ENCODE assay signal across 8 cellular contexts in the genomic region with DNA sequence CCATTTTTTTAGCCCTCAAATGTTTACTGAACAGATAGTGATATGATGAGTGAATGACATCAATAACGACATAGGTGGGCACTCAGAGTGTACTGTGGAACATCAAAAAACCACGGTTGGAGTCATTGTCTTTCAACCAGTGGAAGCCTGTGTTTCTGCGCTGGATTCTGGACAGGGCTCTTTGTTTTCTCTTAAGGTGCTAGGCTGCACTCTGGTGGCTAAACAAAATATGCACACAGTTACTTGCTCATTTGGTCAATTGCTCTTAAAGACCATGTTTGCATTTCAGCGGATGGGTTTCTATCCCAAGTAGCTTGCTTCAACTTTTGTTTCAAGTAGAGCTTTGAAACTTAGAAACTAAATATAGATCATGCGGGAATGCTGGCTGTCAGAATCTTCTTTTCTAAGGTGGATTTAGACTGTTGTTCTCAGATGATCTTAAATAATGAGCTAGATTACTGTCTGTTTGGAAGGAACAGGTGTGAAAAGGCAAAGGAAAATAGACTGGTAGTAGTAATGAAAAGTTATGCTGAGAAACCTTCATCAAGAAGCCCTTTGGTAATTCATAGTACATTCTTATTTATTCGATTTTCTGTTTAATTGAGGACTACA. TPM values are rescaled to one million over a fixed set of nuclear protein-coding genes. Genes with fewer than 3 reads are reported as not detected.
DNase-seq lines count a peak whose midpoint lies in the region; ATAC-seq and TF ChIP-seq lines count a peak whose summit lies in the region.

No MANE protein-coding gene starts in this region.

- 29 to 30% methylated on average over 6 of the region's 6 CpGs for WGBS in upper lobe of left lung, 2 donors

- no peaks in the 10 kb centered on the region for H3K9me3 Mint-ChIP-seq in activated CD4-positive, alpha-beta T cell treated with anti-CD3 and anti-CD28 coated beads, Interleukin-2, amount 10 ng/mL, durations not matched to agents 24 days and 14 days
- H3K9me3 Mint-ChIP-seq in naive thymus-derived CD4-positive, alpha-beta T cell: no peaks in the 10 kb centered on the region

- intact Hi-C loops in activated CD4-positive, alpha-beta T cell treated with anti-CD3 and anti-CD28 coated beads, Interleukin-2, amount 10 ng/mL, durations not matched to agents 24 days and 14 days (cut with micrococcal nuclease): loop anchor here (1.0 to 10.0 kb wide), 7 partner anchors 63 to 1053 kb away; a partner anchor contains a TSS
- intact Hi-C loops in naive thymus-derived CD4-positive, alpha-beta T cell (cut with micrococcal nuclease): loop anchor here (1.0 to 5.0 kb wide), 12 partner anchors 63 to 1053 kb away; a partner anchor contains a TSS

- peak; percentile 76 for DNase-seq in DMS53 (lab: John Stamatoyannopoulos, UW)
- peak; percentile 52 for DNase-seq in NCI-H524 treated with DMSO at 0.1 percent for 48 hours (lab: John Stamatoyannopoulos, UW)
- DNase-seq in activated CD4-positive, alpha-beta T cell treated with anti-CD3 and anti-CD28 coated beads, Interleukin-2, amount 10 ng/mL, durations not matched to agents 24 days and 14 days: peak; percentile 87
- peak; percentile 58 to 70 for DNase-seq in erythroblast (lab: John Stamatoyannopoulos, UW)
- DNase-seq in naive thymus-derived CD4-positive, alpha-beta T cell: peak in 8 of 9 donors; percentile 28 to 65 (median 56)
- peak in 1 of 2 donors; percentile 61 for DNase-seq in upper lobe of left lung

- POLR2A ChIA-PET in naive thymus-derived CD4-positive, alpha-beta T cell (lab: Charles Lee): no interaction called here

- H3K4me1 ChIP-seq in naive thymus-derived CD4-positive, alpha-beta T cell (ENCODE audit: control insufficient read depth in 2 of 2, insufficient read depth in 2 of 2, low read length in 2 of 2): no peaks in the 10 kb centered on the region
- H3K4me1 ChIP-seq in upper lobe of left lung: no peaks in the 10 kb centered on the region

- H3K27ac Mint-ChIP-seq in activated CD4-positive, alpha-beta T cell treated with anti-CD3 and anti-CD28 coated beads, Interleukin-2, amount 10 ng/mL, durations not matched to agents 24 days and 14 days: no peak overlapping the region
- H3K27ac Mint-ChIP-seq in naive thymus-derived CD4-positive, alpha-beta T cell: no peak overlapping the region

- H3K4me3 ChIP-seq in naive thymus-derived CD4-positive, alpha-beta T cell (ENCODE audit: low read length): no peak overlapping the region
- no peak overlapping the region for H3K4me3 ChIP-seq in upper lobe of left lung

- H3K9me3 ChIP-seq in naive thymus-derived CD4-positive, alpha-beta T cell (ENCODE audit: control insufficient read depth in 2 of 3, low read length in 3 of 3): no peaks in the 10 kb centered on the region
- no peaks in the 10 kb centered on the region for H3K9me3 ChIP-seq in upper lobe of left lung

- H3K27me3 ChIP-seq in naive thymus-derived CD4-positive, alpha-beta T cell (ENCODE audit: control insufficient read depth in 2 of 2, insufficient read depth in 2 of 2, low read length in 2 of 2): no peaks in the 10 kb centered on the region
- H3K27me3 ChIP-seq in upper lobe of left lung: no peaks in the 10 kb centered on the region

- H3K36me3 Mint-ChIP-seq in activated CD4-positive, alpha-beta T cell treated with anti-CD3 and anti-CD28 coated beads, Interleukin-2, amount 10 ng/mL, durations not matched to agents 24 days and 14 days (ENCODE audit: low read depth): peaks cover 3% of the 10 kb centered on the region
- peaks cover 0 to 6% (median 1%) of the 10 kb centered on the region in 5 donors for H3K36me3 Mint-ChIP-seq in naive thymus-derived CD4-positive, alpha-beta T cell

- CTCF ChIA-PET in naive thymus-derived CD4-positive, alpha-beta T cell (lab: Charles Lee): interaction anchor here (0.7 to 4.3 kb wide), 7 partner anchors 16 to 1057 kb away, joined by 3 to 16 read pairs (median 4); no protein-coding TSS in a partner anchor

- TF ChIP-seq POLR2A in erythroblast (IDR thresholded peaks at IDR 0.05; ENCODE audit: low read length): no peak
- no peak for TF ChIP-seq POLR2A in upper lobe of left lung (IDR thresholded peaks at IDR 0.05)

- peaks cover 2% of the 10 kb centered on the region for H3K4me1 Mint-ChIP-seq in activated CD4-positive, alpha-beta T cell treated with anti-CD3 and anti-CD28 coated beads, Interleukin-2, amount 10 ng/mL, durations not matched to agents 24 days and 14 days
- H3K4me1 Mint-ChIP-seq in naive thymus-derived CD4-positive, alpha-beta T cell: peaks cover 0 to 4% (median 4%) of the 10 kb centered on the region in 7 donors

- no peak for TF ChIP-seq EP300 in upper lobe of left lung (IDR thresholded peaks at IDR 0.05)

- no peaks in the 10 kb centered on the region for H3K36me3 ChIP-seq in naive thymus-derived CD4-positive, alpha-beta T cell (ENCODE audit: control insufficient read depth in 2 of 3, insufficient read depth in 3 of 3, low read length in 3 of 3)
- H3K36me3 ChIP-seq in upper lobe of left lung: no peaks in the 10 kb centered on the region

- peak in 4 of 6 experiments; percentile 55 to 76 (median 74) for TF ChIP-seq CTCF in upper lobe of left lung (IDR thresholded peaks at IDR 0.05)

- no peak overlapping the region for H3K27ac ChIP-seq in naive thymus-derived CD4-positive, alpha-beta T cell (ENCODE audit: low read depth, low read length)
- no peak overlapping the region for H3K27ac ChIP-seq in upper lobe of left lung

- ATAC-seq in GM19463 (IDR thresholded peaks at IDR 0.05; ENCODE audit: unreplicated experiment): peak; percentile 81
- peak; percentile 80 for ATAC-seq in HG03520 (IDR thresholded peaks at IDR 0.05; ENCODE audit: unreplicated experiment)
- peak; percentile 86 for ATAC-seq in naive thymus-derived CD4-positive, alpha-beta T cell
- peak; percentile 83 to 90 for ATAC-seq in upper lobe of left lung (ENCODE audit: low FRiP score in 2 of 2)

- no peak overlapping the region for H3K4me3 Mint-ChIP-seq in activated CD4-positive, alpha-beta T cell treated with anti-CD3 and anti-CD28 coated beads, Interleukin-2, amount 10 ng/mL, durations not matched to agents 24 days and 14 days
- no peak overlapping the region for H3K4me3 Mint-ChIP-seq in naive thymus-derived CD4-positive, alpha-beta T cell

- no peaks in the 10 kb centered on the region for H3K27me3 Mint-ChIP-seq in activated CD4-positive, alpha-beta T cell treated with anti-CD3 and anti-CD28 coated beads, Interleukin-2, amount 10 ng/mL, durations not matched to agents 24 days and 14 days
- no peaks in the 10 kb centered on the region for H3K27me3 Mint-ChIP-seq in naive thymus-derived CD4-positive, alpha-beta T cell

RNA-seq across cellular contexts. Expression of a gene that starts 48.5 kb away (rescaled TPM):
- not detected in 2 replicates for total RNA-seq in activated CD4-positive, alpha-beta T cell treated with anti-CD3 and anti-CD28 coated beads, Interleukin-2, amount 10 ng/mL, durations not matched to agents 24 days and 14 days
- 1 to 10 TPM in 1 of 5 experiments, under 1 TPM in 1, not detected in 3; 0.37 to 1.7 TPM for total RNA-seq in naive thymus-derived CD4-positive, alpha-beta T cell
- not detected for polyA plus RNA-seq in naive thymus-derived CD4-positive, alpha-beta T cell
- total RNA-seq in upper lobe of left lung: 1 to 10 TPM in 2 of 6 donors, under 1 TPM in 2, not detected in 2; 0.43 to 6.7 (median 1.1) TPM
